ENCODE assay signal across 20 cellular contexts in genomic region chr14:36676236-36676635, GRCh38. TPM values are rescaled to one million over a fixed set of nuclear protein-coding genes. Genes with fewer than 3 reads are reported as not detected.
"Had no signal": no experiment of that assay in that cellular context is flagged by ENCODE, and none has a peak within 500 bp of the region (broad histone marks: within the 10 kb centered on the region; RNA-seq: fewer than 3 reads in every experiment).

No MANE protein-coding gene starts in this region.

- H3K36me3 Mint-ChIP-seq: activated naive CD4-positive, alpha-beta T cell treated with anti-CD3 and anti-CD28 coated beads, Interleukin-2, amount 50 U/mL, for 24 hours had no signal

- H3K4me3 ChIP-seq: adrenal gland, cardiac muscle cell, lung, right atrium auricular region, skin epidermis, transverse colon had no signal

- H3K4me3 Mint-ChIP-seq: activated CD4-positive, alpha-beta memory T cell treated with anti-CD3 and anti-CD28 coated beads, Interleukin-2, amount 10 ng/mL, durations not matched to agents 7 days and 5 days; activated CD4-positive, alpha-beta T cell treated with anti-CD3 and anti-CD28 coated beads for 36 hours; activated naive CD4-positive, alpha-beta T cell treated with anti-CD3 and anti-CD28 coated beads, Interleukin-2, amount 50 U/mL, for 24 hours; activated T-cell treated with anti-CD3 and anti-CD28 coated beads, Interleukin-2, amount 50 U/mL, for 4 hours; T-helper 17 cell had no signal

- H3K36me3 ChIP-seq: adrenal gland, cardiac muscle cell, right atrium auricular region, transverse colon, WERI-Rb-1 had no signal

- H3K4me1 Mint-ChIP-seq: activated CD4-positive, alpha-beta memory T cell treated with anti-CD3 and anti-CD28 coated beads, Interleukin-2, amount 10 ng/mL, durations not matched to agents 7 days and 5 days; activated CD4-positive, alpha-beta T cell treated with anti-CD3 and anti-CD28 coated beads for 36 hours; activated naive CD4-positive, alpha-beta T cell treated with anti-CD3 and anti-CD28 coated beads, Interleukin-2, amount 50 U/mL, for 24 hours; T-helper 17 cell had no signal

- ATAC-seq: activated CD4-positive, alpha-beta T cell treated with anti-CD3 and anti-CD28 coated beads for 36 hours; activated T-cell treated with anti-CD3 and anti-CD28 coated beads, Interleukin-2, amount 50 U/mL, for 4 hours; foreskin keratinocyte; left colon; T-helper 17 cell had no signal

- H3K9me3 ChIP-seq: adrenal gland, right atrium auricular region, transverse colon had no signal

- FAIRE-seq: colon, islet of Langerhans had no signal

- H3K27ac Mint-ChIP-seq: activated CD4-positive, alpha-beta memory T cell treated with anti-CD3 and anti-CD28 coated beads, Interleukin-2, amount 10 ng/mL, durations not matched to agents 7 days and 5 days; activated CD4-positive, alpha-beta T cell treated with anti-CD3 and anti-CD28 coated beads for 36 hours; activated naive CD4-positive, alpha-beta T cell treated with anti-CD3 and anti-CD28 coated beads, Interleukin-2, amount 50 U/mL, for 24 hours; T-helper 17 cell had no signal

- H3K9me3 Mint-ChIP-seq: activated CD4-positive, alpha-beta memory T cell treated with anti-CD3 and anti-CD28 coated beads, Interleukin-2, amount 10 ng/mL, durations not matched to agents 7 days and 5 days; activated T-cell treated with anti-CD3 and anti-CD28 coated beads, Interleukin-2, amount 50 U/mL, for 4 hours had no signal

- H3K4me1 ChIP-seq: adrenal gland, foreskin keratinocyte, right atrium auricular region, transverse colon had no signal

- H3K27ac ChIP-seq: adrenal gland, cardiac muscle cell, foreskin keratinocyte, right atrium auricular region, skin epidermis, transverse colon, WERI-Rb-1 had no signal

- DNase-seq: activated CD4-positive, alpha-beta memory T cell treated with anti-CD3 and anti-CD28 coated beads, Interleukin-2, amount 10 ng/mL, durations not matched to agents 7 days and 5 days; activated CD4-positive, alpha-beta T cell treated with anti-CD3 and anti-CD28 coated beads for 36 hours; activated effector memory CD4-positive, alpha-beta T cell treated with anti-CD3 and anti-CD28 coated beads, Interleukin-2, amount 50 U/mL, for 16 hours; activated T-cell treated with anti-CD3 and anti-CD28 coated beads, Interleukin-2, amount 50 U/mL, for 4 hours; adrenal gland; foreskin keratinocyte; left colon; stimulated activated CD4-positive, alpha-beta T cell treated with anti-CD3 and anti-CD28 coated beads, Interleukin-4, amount 100 ng/mL, for 24 hours; stimulated activated naive CD4-positive, alpha-beta T cell treated with Interleukin-2 at 50 U/mL for 16 hours; substantia nigra; T-helper 17 cell; transverse colon; WERI-Rb-1 had no signal

- H3K27me3 ChIP-seq: right atrium auricular region had no signal

RNA-seq across cellular contexts. Expression of gene PAX9, which starts 14.6 kb away (rescaled TPM):
- total RNA-seq: activated CD4-positive, alpha-beta memory T cell treated with anti-CD3 and anti-CD28 coated beads, Interleukin-2, amount 10 ng/mL, durations not matched to agents 7 days and 5 days; activated CD4-positive, alpha-beta T cell treated with anti-CD3 and anti-CD28 coated beads for 36 hours; adrenal gland; cardiac muscle cell; right atrium auricular region had no signal
